Comparison of ENCODE assay signal across 1 cellular context in the genomic region with DNA sequence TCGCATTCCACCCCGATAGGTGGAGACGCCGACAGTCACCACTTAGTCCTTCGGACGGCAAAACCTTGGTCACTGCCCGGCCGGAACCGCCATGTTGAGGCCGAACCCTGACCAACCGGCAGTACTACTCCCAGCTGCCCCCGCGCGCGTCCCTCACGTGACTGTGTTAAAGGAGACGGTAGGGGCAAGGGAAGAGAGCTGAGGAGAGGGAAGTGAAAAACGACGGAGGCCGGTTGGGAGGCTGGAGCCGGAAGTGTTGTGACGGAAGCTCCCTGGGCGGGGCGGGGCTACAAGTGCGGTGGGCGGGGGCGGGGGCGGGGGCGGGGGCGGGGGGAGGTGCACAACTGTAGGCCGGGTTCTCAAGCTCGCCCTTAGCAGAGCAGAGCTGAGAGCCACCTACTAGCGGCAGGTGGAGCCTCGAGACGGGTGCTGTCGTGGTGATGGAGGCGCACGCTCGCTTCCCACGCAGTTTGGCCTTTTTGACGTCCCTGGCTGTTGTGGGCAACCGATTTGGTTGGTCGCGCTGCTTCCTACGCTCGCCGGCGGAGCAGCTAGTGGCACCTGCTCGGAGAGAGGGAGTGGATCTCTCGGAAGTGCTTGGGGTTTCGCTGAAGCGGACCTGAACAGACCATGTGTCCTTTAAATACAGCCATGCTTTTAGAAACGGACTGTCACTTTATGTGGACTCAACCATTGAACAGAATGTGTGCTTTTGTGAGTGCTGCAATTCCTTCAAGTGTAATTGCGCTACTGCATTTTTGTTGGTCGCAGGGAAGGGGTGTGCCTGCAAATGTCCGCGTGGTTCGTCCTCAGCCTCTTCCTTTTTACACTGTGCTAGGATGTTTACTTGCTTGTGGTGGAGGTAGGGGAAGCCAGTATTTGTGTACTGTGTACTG.
TF ChIP-seq lines count a peak whose summit lies in the region.

A gene with protein sequence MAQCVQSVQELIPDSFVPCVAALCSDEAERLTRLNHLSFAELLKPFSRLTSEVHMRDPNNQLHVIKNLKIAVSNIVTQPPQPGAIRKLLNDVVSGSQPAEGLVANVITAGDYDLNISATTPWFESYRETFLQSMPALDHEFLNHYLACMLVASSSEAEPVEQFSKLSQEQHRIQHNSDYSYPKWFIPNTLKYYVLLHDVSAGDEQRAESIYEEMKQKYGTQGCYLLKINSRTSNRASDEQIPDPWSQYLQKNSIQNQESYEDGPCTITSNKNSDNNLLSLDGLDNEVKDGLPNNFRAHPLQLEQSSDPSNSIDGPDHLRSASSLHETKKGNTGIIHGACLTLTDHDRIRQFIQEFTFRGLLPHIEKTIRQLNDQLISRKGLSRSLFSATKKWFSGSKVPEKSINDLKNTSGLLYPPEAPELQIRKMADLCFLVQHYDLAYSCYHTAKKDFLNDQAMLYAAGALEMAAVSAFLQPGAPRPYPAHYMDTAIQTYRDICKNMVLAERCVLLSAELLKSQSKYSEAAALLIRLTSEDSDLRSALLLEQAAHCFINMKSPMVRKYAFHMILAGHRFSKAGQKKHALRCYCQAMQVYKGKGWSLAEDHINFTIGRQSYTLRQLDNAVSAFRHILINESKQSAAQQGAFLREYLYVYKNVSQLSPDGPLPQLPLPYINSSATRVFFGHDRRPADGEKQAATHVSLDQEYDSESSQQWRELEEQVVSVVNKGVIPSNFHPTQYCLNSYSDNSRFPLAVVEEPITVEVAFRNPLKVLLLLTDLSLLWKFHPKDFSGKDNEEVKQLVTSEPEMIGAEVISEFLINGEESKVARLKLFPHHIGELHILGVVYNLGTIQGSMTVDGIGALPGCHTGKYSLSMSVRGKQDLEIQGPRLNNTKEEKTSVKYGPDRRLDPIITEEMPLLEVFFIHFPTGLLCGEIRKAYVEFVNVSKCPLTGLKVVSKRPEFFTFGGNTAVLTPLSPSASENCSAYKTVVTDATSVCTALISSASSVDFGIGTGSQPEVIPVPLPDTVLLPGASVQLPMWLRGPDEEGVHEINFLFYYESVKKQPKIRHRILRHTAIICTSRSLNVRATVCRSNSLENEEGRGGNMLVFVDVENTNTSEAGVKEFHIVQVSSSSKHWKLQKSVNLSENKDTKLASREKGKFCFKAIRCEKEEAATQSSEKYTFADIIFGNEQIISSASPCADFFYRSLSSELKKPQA (N-terminal part only) (minus strand): TSS at position 130 of the 896 bp plus-strand sequence. CDS start 364 bp downstream, outside the sequence.

TF ChIP-seq in HepG2, 621 proteins besides CTCF, POLR2A, EP300 and RAD21 (continued from another document and continues in another):
- TF ChIP-seq, protein P1, sequence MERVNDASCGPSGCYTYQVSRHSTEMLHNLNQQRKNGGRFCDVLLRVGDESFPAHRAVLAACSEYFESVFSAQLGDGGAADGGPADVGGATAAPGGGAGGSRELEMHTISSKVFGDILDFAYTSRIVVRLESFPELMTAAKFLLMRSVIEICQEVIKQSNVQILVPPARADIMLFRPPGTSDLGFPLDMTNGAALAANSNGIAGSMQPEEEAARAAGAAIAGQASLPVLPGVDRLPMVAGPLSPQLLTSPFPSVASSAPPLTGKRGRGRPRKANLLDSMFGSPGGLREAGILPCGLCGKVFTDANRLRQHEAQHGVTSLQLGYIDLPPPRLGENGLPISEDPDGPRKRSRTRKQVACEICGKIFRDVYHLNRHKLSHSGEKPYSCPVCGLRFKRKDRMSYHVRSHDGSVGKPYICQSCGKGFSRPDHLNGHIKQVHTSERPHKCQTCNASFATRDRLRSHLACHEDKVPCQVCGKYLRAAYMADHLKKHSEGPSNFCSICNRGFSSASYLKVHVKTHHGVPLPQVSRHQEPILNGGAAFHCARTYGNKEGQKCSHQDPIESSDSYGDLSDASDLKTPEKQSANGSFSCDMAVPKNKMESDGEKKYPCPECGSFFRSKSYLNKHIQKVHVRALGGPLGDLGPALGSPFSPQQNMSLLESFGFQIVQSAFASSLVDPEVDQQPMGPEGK (CRISPR knock-in tag; IDR thresholded peaks at IDR 0.05) = peak; percentile 73
- TF ChIP-seq ZNF138 (CRISPR knock-in tag; IDR thresholded peaks at IDR 0.05; ENCODE audit: low read depth) (no peak), ZNF430 (CRISPR knock-in tag; IDR thresholded peaks at IDR 0.05) (peak; percentile 19; the same call in 1 of the 2 replicates), CAMTA2 (CRISPR knock-in tag; IDR thresholded peaks at IDR 0.05; ENCODE audit: borderline replicate concordance) (no peak), ZNF670 (CRISPR knock-in tag; IDR thresholded peaks at IDR 0.05; ENCODE audit: borderline replicate concordance) (0 out of 2 replicates have a peak, but pooled peaks have one; percentile 66), GFI1 (CRISPR knock-in tag; IDR thresholded peaks at IDR 0.05; ENCODE audit: borderline replicate concordance) (0 out of 2 replicates have a peak, but pooled peaks have one; percentile 28), ATF1 (CRISPR knock-in tag; IDR thresholded peaks at IDR 0.05) (no peak), DPF2 (CRISPR knock-in tag; IDR thresholded peaks at IDR 0.05; ENCODE audit: borderline replicate concordance, low read depth) (no peak), JUND (CRISPR knock-in tag; IDR thresholded peaks at IDR 0.05) (0 out of 2 replicates have a peak, but pooled peaks have one; percentile 16), GATAD2A (CRISPR knock-in tag; IDR thresholded peaks at IDR 0.05) (peak; percentile 39; the same call in 1 of the 2 replicates), NFKB2 (CRISPR knock-in tag; IDR thresholded peaks at IDR 0.05; ENCODE audit: borderline replicate concordance) (peak; percentile 93), PPARG (CRISPR knock-in tag; conservative IDR thresholded peaks at IDR 0.05) (0 out of 2 replicates have a peak, but pooled peaks have one; percentile 16), TBX3 (IDR thresholded peaks at IDR 0.05; ENCODE audit: borderline replicate concordance) (no peak), NAIF1 (CRISPR knock-in tag; IDR thresholded peaks at IDR 0.05; ENCODE audit: borderline replicate concordance) (no peak), ZNF510 (CRISPR knock-in tag; IDR thresholded peaks at IDR 0.05; ENCODE audit: low read depth) (no peak), ZNF274 (CRISPR knock-in tag; IDR thresholded peaks at IDR 0.05) (peak; percentile 88), SAFB2 (CRISPR knock-in tag; IDR thresholded peaks at IDR 0.05; ENCODE audit: borderline replicate concordance, low read depth) (peak; percentile 31; the same call in 1 of the 2 replicates), FOXA3 (CRISPR knock-in tag; IDR thresholded peaks at IDR 0.05) (peak; percentile 11), SALL1 (CRISPR knock-in tag; IDR thresholded peaks at IDR 0.05) (peak; percentile 80), ZFP41 (CRISPR knock-in tag; IDR thresholded peaks at IDR 0.05; ENCODE audit: borderline replicate concordance) (no peak)
- TF ChIP-seq, protein P2, sequence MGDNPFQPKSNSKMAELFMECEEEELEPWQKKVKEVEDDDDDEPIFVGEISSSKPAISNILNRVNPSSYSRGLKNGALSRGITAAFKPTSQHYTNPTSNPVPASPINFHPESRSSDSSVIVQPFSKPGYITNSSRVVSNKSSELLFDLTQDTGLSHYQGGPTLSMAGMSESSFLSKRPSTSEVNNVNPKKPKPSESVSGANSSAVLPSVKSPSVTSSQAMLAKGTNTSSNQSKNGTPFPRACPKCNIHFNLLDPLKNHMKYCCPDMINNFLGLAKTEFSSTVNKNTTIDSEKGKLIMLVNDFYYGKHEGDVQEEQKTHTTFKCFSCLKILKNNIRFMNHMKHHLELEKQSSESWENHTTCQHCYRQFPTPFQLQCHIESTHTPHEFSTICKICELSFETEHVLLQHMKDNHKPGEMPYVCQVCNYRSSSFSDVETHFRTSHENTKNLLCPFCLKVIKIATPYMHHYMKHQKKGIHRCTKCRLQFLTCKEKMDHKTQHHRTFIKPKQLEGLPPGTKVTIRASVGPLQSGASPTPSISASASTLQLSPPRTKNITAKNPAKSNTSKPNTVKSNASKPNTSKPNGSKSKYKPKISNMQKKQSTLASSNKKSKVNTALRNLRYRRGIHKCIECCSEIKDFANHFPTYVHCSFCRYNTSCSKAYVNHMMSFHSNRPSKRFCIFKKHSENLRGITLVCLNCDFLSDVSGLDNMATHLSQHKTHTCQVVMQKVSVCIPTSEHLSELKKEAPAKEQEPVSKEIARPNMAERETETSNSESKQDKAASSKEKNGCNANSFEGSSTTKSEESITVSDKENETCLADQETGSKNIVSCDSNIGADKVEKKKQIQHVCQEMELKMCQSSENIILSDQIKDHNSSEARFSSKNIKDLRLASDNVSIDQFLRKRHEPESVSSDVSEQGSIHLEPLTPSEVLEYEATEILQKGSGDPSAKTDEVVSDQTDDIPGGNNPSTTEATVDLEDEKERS (CRISPR knock-in tag; IDR thresholded peaks at IDR 0.05) = no peak
- TF ChIP-seq, protein P3, sequence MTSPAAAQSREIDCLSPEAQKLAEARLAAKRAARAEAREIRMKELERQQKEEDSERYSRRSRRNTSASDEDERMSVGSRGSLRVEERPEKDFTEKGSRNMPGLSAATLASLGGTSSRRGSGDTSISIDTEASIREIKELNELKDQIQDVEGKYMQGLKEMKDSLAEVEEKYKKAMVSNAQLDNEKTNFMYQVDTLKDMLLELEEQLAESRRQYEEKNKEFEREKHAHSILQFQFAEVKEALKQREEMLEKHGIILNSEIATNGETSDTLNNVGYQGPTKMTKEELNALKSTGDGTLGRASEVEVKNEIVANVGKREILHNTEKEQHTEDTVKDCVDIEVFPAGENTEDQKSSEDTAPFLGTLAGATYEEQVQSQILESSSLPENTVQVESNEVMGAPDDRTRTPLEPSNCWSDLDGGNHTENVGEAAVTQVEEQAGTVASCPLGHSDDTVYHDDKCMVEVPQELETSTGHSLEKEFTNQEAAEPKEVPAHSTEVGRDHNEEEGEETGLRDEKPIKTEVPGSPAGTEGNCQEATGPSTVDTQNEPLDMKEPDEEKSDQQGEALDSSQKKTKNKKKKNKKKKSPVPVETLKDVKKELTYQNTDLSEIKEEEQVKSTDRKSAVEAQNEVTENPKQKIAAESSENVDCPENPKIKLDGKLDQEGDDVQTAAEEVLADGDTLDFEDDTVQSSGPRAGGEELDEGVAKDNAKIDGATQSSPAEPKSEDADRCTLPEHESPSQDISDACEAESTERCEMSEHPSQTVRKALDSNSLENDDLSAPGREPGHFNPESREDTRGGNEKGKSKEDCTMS (CRISPR knock-in tag; conservative IDR thresholded peaks at IDR 0.05) = no peak
- TF ChIP-seq, protein P4, sequence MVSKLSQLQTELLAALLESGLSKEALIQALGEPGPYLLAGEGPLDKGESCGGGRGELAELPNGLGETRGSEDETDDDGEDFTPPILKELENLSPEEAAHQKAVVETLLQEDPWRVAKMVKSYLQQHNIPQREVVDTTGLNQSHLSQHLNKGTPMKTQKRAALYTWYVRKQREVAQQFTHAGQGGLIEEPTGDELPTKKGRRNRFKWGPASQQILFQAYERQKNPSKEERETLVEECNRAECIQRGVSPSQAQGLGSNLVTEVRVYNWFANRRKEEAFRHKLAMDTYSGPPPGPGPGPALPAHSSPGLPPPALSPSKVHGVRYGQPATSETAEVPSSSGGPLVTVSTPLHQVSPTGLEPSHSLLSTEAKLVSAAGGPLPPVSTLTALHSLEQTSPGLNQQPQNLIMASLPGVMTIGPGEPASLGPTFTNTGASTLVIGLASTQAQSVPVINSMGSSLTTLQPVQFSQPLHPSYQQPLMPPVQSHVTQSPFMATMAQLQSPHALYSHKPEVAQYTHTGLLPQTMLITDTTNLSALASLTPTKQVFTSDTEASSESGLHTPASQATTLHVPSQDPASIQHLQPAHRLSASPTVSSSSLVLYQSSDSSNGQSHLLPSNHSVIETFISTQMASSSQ (IDR thresholded peaks at IDR 0.05; ENCODE audit: low read depth) = no peak
- TF ChIP-seq, protein P4 (CRISPR knock-in tag; IDR thresholded peaks at IDR 0.05; ENCODE audit: borderline replicate concordance) = 0 out of 2 replicates have a peak, but pooled peaks have one; percentile 14
- TF ChIP-seq, protein P5, sequence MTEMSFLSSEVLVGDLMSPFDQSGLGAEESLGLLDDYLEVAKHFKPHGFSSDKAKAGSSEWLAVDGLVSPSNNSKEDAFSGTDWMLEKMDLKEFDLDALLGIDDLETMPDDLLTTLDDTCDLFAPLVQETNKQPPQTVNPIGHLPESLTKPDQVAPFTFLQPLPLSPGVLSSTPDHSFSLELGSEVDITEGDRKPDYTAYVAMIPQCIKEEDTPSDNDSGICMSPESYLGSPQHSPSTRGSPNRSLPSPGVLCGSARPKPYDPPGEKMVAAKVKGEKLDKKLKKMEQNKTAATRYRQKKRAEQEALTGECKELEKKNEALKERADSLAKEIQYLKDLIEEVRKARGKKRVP (CRISPR knock-in tag; IDR thresholded peaks at IDR 0.05) = peak in 1 of 2 experiments; percentile 54; a peak in 2 of 4 replicates
- TF ChIP-seq, protein P6, sequence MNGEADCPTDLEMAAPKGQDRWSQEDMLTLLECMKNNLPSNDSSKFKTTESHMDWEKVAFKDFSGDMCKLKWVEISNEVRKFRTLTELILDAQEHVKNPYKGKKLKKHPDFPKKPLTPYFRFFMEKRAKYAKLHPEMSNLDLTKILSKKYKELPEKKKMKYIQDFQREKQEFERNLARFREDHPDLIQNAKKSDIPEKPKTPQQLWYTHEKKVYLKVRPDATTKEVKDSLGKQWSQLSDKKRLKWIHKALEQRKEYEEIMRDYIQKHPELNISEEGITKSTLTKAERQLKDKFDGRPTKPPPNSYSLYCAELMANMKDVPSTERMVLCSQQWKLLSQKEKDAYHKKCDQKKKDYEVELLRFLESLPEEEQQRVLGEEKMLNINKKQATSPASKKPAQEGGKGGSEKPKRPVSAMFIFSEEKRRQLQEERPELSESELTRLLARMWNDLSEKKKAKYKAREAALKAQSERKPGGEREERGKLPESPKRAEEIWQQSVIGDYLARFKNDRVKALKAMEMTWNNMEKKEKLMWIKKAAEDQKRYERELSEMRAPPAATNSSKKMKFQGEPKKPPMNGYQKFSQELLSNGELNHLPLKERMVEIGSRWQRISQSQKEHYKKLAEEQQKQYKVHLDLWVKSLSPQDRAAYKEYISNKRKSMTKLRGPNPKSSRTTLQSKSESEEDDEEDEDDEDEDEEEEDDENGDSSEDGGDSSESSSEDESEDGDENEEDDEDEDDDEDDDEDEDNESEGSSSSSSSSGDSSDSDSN (CRISPR knock-in tag; IDR thresholded peaks at IDR 0.05) = peak; percentile 81
- TF ChIP-seq, protein P7, sequence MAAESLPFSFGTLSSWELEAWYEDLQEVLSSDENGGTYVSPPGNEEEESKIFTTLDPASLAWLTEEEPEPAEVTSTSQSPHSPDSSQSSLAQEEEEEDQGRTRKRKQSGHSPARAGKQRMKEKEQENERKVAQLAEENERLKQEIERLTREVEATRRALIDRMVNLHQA (CRISPR knock-in tag; IDR thresholded peaks at IDR 0.05) = no peak
